8 cellular contexts compared by ENCODE assay signal in genomic region chr6:155177369-155177961, GRCh38.
DNase-seq lines count a peak whose midpoint lies in the region; ATAC-seq and TF ChIP-seq lines count a peak whose summit lies in the region.

No MANE protein-coding gene starts in this region.

- H3K9ac ChIP-seq in adipocyte (ENCODE audit: low read length): no peak overlapping the region

- POLR2A ChIA-PET in activated CD4-positive, alpha-beta memory T cell treated with anti-CD3 and anti-CD28 coated beads, Interleukin-2, amount 10 ng/mL, durations not matched to agents 7 days and 5 days (lab: Charles Lee): interaction anchor here (0.6 kb wide), 1 partner anchor 127 kb away, joined by 4 read pairs; no protein-coding TSS in a partner anchor
- POLR2A ChIA-PET in activated CD4-positive, alpha-beta memory T cell treated with anti-CD3 and anti-CD28 coated beads for 36 hours (lab: Charles Lee): interaction anchor here (0.9 to 1.0 kb wide), 2 partner anchors 137 to 309 kb away, joined by 3 read pairs; no protein-coding TSS in a partner anchor

- peak; percentile 21 for ATAC-seq in HG03565 (IDR thresholded peaks at IDR 0.05; ENCODE audit: unreplicated experiment)
- ATAC-seq in stimulated activated memory B cell treated with anti-CD40 and anti-IgM and Interleukin-4, amounts not matched to agents 10 μg/mL and 1 μg/mL and 100 μg/mL, for 72 hours: peak; percentile 39
- ATAC-seq in GM18505 (IDR thresholded peaks at IDR 0.05; ENCODE audit: unreplicated experiment): no peak

- H3K27me3 ChIP-seq in adipocyte (replicated peaks; ENCODE audit: control insufficient read depth, insufficient read depth, low read length): no peaks in the 10 kb centered on the region

- H3K9me3 Mint-ChIP-seq in activated CD4-positive, alpha-beta memory T cell treated with anti-CD3 and anti-CD28 coated beads, Interleukin-2, amount 10 ng/mL, durations not matched to agents 7 days and 5 days: no peaks in the 10 kb centered on the region
- H3K9me3 Mint-ChIP-seq in activated CD4-positive, alpha-beta memory T cell treated with anti-CD3 and anti-CD28 coated beads for 36 hours: no peaks in the 10 kb centered on the region
- H3K9me3 Mint-ChIP-seq in stimulated activated memory B cell treated with anti-CD40 and anti-IgM and Interleukin-4, amounts not matched to agents 10 μg/mL and 1 μg/mL and 100 μg/mL, for 72 hours: no peaks in the 10 kb centered on the region

- H3K27ac Mint-ChIP-seq in activated CD4-positive, alpha-beta memory T cell treated with anti-CD3 and anti-CD28 coated beads, Interleukin-2, amount 10 ng/mL, durations not matched to agents 7 days and 5 days: no peak overlapping the region
- H3K27ac Mint-ChIP-seq in activated CD4-positive, alpha-beta memory T cell treated with anti-CD3 and anti-CD28 coated beads for 36 hours: no peak overlapping the region
- H3K27ac Mint-ChIP-seq in stimulated activated memory B cell treated with anti-CD40 and anti-IgM and Interleukin-4, amounts not matched to agents 10 μg/mL and 1 μg/mL and 100 μg/mL, for 72 hours: no peak overlapping the region

- no peaks in the 10 kb centered on the region for H3K27me3 Mint-ChIP-seq in activated CD4-positive, alpha-beta memory T cell treated with anti-CD3 and anti-CD28 coated beads, Interleukin-2, amount 10 ng/mL, durations not matched to agents 7 days and 5 days
- no peaks in the 10 kb centered on the region for H3K27me3 Mint-ChIP-seq in activated CD4-positive, alpha-beta memory T cell treated with anti-CD3 and anti-CD28 coated beads for 36 hours
- H3K27me3 Mint-ChIP-seq in stimulated activated memory B cell treated with anti-CD40 and anti-IgM and Interleukin-4, amounts not matched to agents 10 μg/mL and 1 μg/mL and 100 μg/mL, for 72 hours: no peaks in the 10 kb centered on the region

- DNase-seq in activated CD4-positive, alpha-beta memory T cell treated with anti-CD3 and anti-CD28 coated beads, Interleukin-2, amount 10 ng/mL, durations not matched to agents 7 days and 5 days: peak; percentile 34
- DNase-seq in activated CD4-positive, alpha-beta memory T cell treated with anti-CD3 and anti-CD28 coated beads for 36 hours: no peak
- DNase-seq in NCI-H82 (lab: John Stamatoyannopoulos, UW) (peak; percentile 86), adipocyte (ENCODE audit: low read depth) (peak; percentile 93), iPS-NIHi11 (ENCODE audit: low spot score) (peak; percentile 34)

- H3K36me3 ChIP-seq in adipocyte (ENCODE audit: control insufficient read depth, insufficient read depth, low read length, severe bottlenecking): no peaks in the 10 kb centered on the region

- no peak overlapping the region for H3K4me3 ChIP-seq in adipocyte (ENCODE audit: low read length)

- H3K4me3 Mint-ChIP-seq in activated CD4-positive, alpha-beta memory T cell treated with anti-CD3 and anti-CD28 coated beads, Interleukin-2, amount 10 ng/mL, durations not matched to agents 7 days and 5 days: no peak overlapping the region
- H3K4me3 Mint-ChIP-seq in activated CD4-positive, alpha-beta memory T cell treated with anti-CD3 and anti-CD28 coated beads for 36 hours: no peak overlapping the region
- no peak overlapping the region for H3K4me3 Mint-ChIP-seq in stimulated activated memory B cell treated with anti-CD40 and anti-IgM and Interleukin-4, amounts not matched to agents 10 μg/mL and 1 μg/mL and 100 μg/mL, for 72 hours

- no peak for TF ChIP-seq POLR2A in GM18505 (IDR thresholded peaks at IDR 0.05; ENCODE audit: borderline replicate concordance, extremely low read depth, insufficient read depth, insufficient read length)

- CTCF ChIA-PET in activated CD4-positive, alpha-beta memory T cell treated with anti-CD3 and anti-CD28 coated beads, Interleukin-2, amount 10 ng/mL, durations not matched to agents 7 days and 5 days (lab: Charles Lee): interaction anchor here (0.5 to 5.3 kb wide), 29 partner anchors 9 to 502 kb away, joined by 3 to 75 read pairs (median 4); partner anchors contain the start of gene TFB1M
- CTCF ChIA-PET in activated CD4-positive, alpha-beta memory T cell treated with anti-CD3 and anti-CD28 coated beads for 36 hours (lab: Charles Lee): interaction anchor here (0.6 to 5.4 kb wide), 44 partner anchors 8 to 1090 kb away, joined by 3 to 75 read pairs (median 4); partner anchors contain the start of gene TFB1M

- intact Hi-C loops in activated CD4-positive, alpha-beta memory T cell treated with anti-CD3 and anti-CD28 coated beads for 36 hours (cut with micrococcal nuclease): loop anchor here (1.0 kb wide), 3 partner anchors 71 to 140 kb away; no protein-coding TSS in a partner anchor

- H3K4me1 Mint-ChIP-seq in activated CD4-positive, alpha-beta memory T cell treated with anti-CD3 and anti-CD28 coated beads, Interleukin-2, amount 10 ng/mL, durations not matched to agents 7 days and 5 days: peaks cover 31% of the 10 kb centered on the region
- peaks cover 30% of the 10 kb centered on the region for H3K4me1 Mint-ChIP-seq in activated CD4-positive, alpha-beta memory T cell treated with anti-CD3 and anti-CD28 coated beads for 36 hours (ENCODE audit: low read depth)
- peaks cover 45% of the 10 kb centered on the region for H3K4me1 Mint-ChIP-seq in stimulated activated memory B cell treated with anti-CD40 and anti-IgM and Interleukin-4, amounts not matched to agents 10 μg/mL and 1 μg/mL and 100 μg/mL, for 72 hours

- no peaks in the 10 kb centered on the region for H3K4me1 ChIP-seq in adipocyte (ENCODE audit: control insufficient read depth, insufficient read depth, low read length)

- no peaks in the 10 kb centered on the region for H3K9me3 ChIP-seq in adipocyte (ENCODE audit: control insufficient read depth, low read length)

- H3K36me3 Mint-ChIP-seq in activated CD4-positive, alpha-beta memory T cell treated with anti-CD3 and anti-CD28 coated beads, Interleukin-2, amount 10 ng/mL, durations not matched to agents 7 days and 5 days (ENCODE audit: low read depth): no peaks in the 10 kb centered on the region
- H3K36me3 Mint-ChIP-seq in activated CD4-positive, alpha-beta memory T cell treated with anti-CD3 and anti-CD28 coated beads for 36 hours: no peaks in the 10 kb centered on the region
- no peaks in the 10 kb centered on the region for H3K36me3 Mint-ChIP-seq in stimulated activated memory B cell treated with anti-CD40 and anti-IgM and Interleukin-4, amounts not matched to agents 10 μg/mL and 1 μg/mL and 100 μg/mL, for 72 hours
